9 cellular contexts compared by ENCODE assay signal in genomic region chr9:112112941-112113399, GRCh38.
DNase-seq lines count a peak whose midpoint lies in the region; ATAC-seq and TF ChIP-seq lines count a peak whose summit lies in the region.
"Had no signal": no experiment of that assay in that cellular context is flagged by ENCODE, and none has a peak within 500 bp of the region (broad histone marks: within the 10 kb centered on the region; RNA-seq: fewer than 3 reads in every experiment).

No MANE protein-coding gene starts in this region.

- H2AK5ac ChIP-seq in neuronal stem cell (ENCODE audit: low read depth, low read length) = no peak overlapping the region

- H3K23ac ChIP-seq in neuronal stem cell (ENCODE audit: low read depth, low read length, poor library complexity) = no peak overlapping the region

- H2BK15ac ChIP-seq in neuronal stem cell (ENCODE audit: low read length) = no peak overlapping the region

- H3K18ac ChIP-seq in neuronal stem cell (ENCODE audit: low read length) = no peak overlapping the region

- no peak overlapping the region for H3K4me3 ChIP-seq in neural cell (ENCODE audit: low read length)
- H3K4me3 ChIP-seq in neuronal stem cell (ENCODE audit: low read length in 2 of 2) = no peak overlapping the region

- no peaks in the 10 kb centered on the region for H3K79me1 ChIP-seq in neuronal stem cell (ENCODE audit: low read depth, low read length)

- WGBS in neuronal stem cell (ENCODE audit: extremely low coverage in 2 of 2, insufficient read length in 2 of 2, insufficient replicate concordance in 1 of 2), 2 donors = no CpG with 5 or more reads among the region's 1 CpG

- H3K27ac Mint-ChIP-seq in MCF 10A (ENCODE audit: low read depth, unreplicated experiment) = peak overlapping the region; percentile 78
- H3K27ac Mint-ChIP-seq: activated naive CD4-positive, alpha-beta T cell treated with anti-CD3 and anti-CD28 coated beads, Interleukin-2, amount 50 U/mL, for 72 hours had no signal

- ATAC-seq in Right ventricle myocardium inferior = peak; percentile 28
- no peak for ATAC-seq in left ventricle myocardium superior
- no peak for ATAC-seq in HG03469 (IDR thresholded peaks at IDR 0.05; ENCODE audit: unreplicated experiment)
- no peak for ATAC-seq in GM18907 (IDR thresholded peaks at IDR 0.05; ENCODE audit: unreplicated experiment)

- TF ChIP-seq RAD21 in neural cell (conservative IDR thresholded peaks at IDR 0.05) = peak; percentile 73

- H2BK12ac ChIP-seq in neuronal stem cell (ENCODE audit: low read length) = no peak overlapping the region

- DNase-seq in Right ventricle myocardium inferior (ENCODE audit: missing footprints) = no peak
- DNase-seq in left ventricle myocardium superior = no peak
- DNase-seq in NCI-H69 (lab: John Stamatoyannopoulos, UW) = peak; percentile 86
- DNase-seq in MCF 10A (ENCODE audit: unreplicated experiment) = peak; percentile 76
- no peak for DNase-seq in neuronal stem cell (ENCODE audit: low spot score)

- H3K9ac ChIP-seq in neural cell (ENCODE audit: low read length) (no peak overlapping the region), neuronal stem cell (ENCODE audit: low read depth, low read length, poor library complexity) (no peak overlapping the region)

- CTCF ChIA-PET in MCF 10A (lab: Yijun Ruan, JAX) = interaction anchor here (0.5 to 3.5 kb wide), 68 partner anchors 10 to 790 kb away, joined by 3 to 110 read pairs (median 4); partner anchors contain the start of genes PTBP3 and SUSD1

- H4K91ac ChIP-seq in neuronal stem cell (ENCODE audit: low read depth, low read length, poor library complexity) = no peak overlapping the region

- H3F3A ChIP-seq in neural cell (ENCODE audit: insufficient read depth, low read length, poor library complexity, severe bottlenecking) = no peaks in the 10 kb centered on the region

- H3K4me3 Mint-ChIP-seq in MCF 10A (ENCODE audit: unreplicated experiment) = no peak overlapping the region

- peaks cover 23% of the 10 kb centered on the region for H3K4me1 Mint-ChIP-seq in MCF 10A (ENCODE audit: insufficient read depth, unreplicated experiment)

- H3K27ac ChIP-seq in neural cell (ENCODE audit: low read length) (no peak overlapping the region), neuronal stem cell (replicated peaks; ENCODE audit: low read length) (no peak overlapping the region)

- no peaks in the 10 kb centered on the region for H3K4me1 ChIP-seq in neuronal stem cell (ENCODE audit: control insufficient read depth in 2 of 2, insufficient read depth in 1 of 2, low read depth in 1 of 2, low read length in 2 of 2)

- H3K27me3 Mint-ChIP-seq in MCF 10A (ENCODE audit: insufficient read depth, unreplicated experiment) = no peaks in the 10 kb centered on the region

- BruUV-seq in MCF 10A (replicated peaks; lab: Mats Ljungman, UMichigan) = no TSS peak

- H3K36me3 ChIP-seq in neural cell (ENCODE audit: insufficient read depth, low read length) (no peaks in the 10 kb centered on the region), neuronal stem cell (replicated peaks in 1 of 2; ENCODE audit: control insufficient read depth in 2 of 2, insufficient read depth in 2 of 2, low read length in 2 of 2) (no peaks in the 10 kb centered on the region)

- H3K9me3 ChIP-seq in neural cell (ENCODE audit: low read length) (no peaks in the 10 kb centered on the region), neuronal stem cell (replicated peaks in 1 of 2; ENCODE audit: control insufficient read depth in 2 of 2, insufficient read depth in 1 of 2, low read depth in 1 of 2, low read length in 2 of 2) (no peaks in the 10 kb centered on the region)

- no peak overlapping the region for H2AFZ ChIP-seq in neural cell (ENCODE audit: low read depth, low read length)
- no peak overlapping the region for H2AFZ ChIP-seq in neuronal stem cell (ENCODE audit: low read length)

- H4K20me1 ChIP-seq in neural cell (ENCODE audit: insufficient read depth) = no peaks in the 10 kb centered on the region

- no peaks in the 10 kb centered on the region for H3K36me3 Mint-ChIP-seq in MCF 10A (ENCODE audit: insufficient read depth, unreplicated experiment)
- H3K36me3 Mint-ChIP-seq: activated naive CD4-positive, alpha-beta T cell treated with anti-CD3 and anti-CD28 coated beads, Interleukin-2, amount 50 U/mL, for 72 hours had no signal

- H3K79me2 ChIP-seq in neural cell (replicated peaks; ENCODE audit: insufficient read depth, low read length) = no peaks in the 10 kb centered on the region

- no peaks in the 10 kb centered on the region for H3K9me3 Mint-ChIP-seq in MCF 10A (ENCODE audit: unreplicated experiment)
- H3K9me3 Mint-ChIP-seq: activated naive CD4-positive, alpha-beta T cell treated with anti-CD3 and anti-CD28 coated beads, Interleukin-2, amount 50 U/mL, for 72 hours had no signal

- H3K27me3 ChIP-seq in neural cell (ENCODE audit: insufficient read depth, low read depth, low read length) (no peaks in the 10 kb centered on the region), neuronal stem cell (ENCODE audit: control insufficient read depth in 3 of 3, insufficient read depth in 3 of 3, low read depth in 1 of 3, low read length in 3 of 3) (no peaks in the 10 kb centered on the region)

- H3K4ac ChIP-seq in neuronal stem cell (ENCODE audit: low read length) = no peak overlapping the region

- no peak overlapping the region for H4K8ac ChIP-seq in neuronal stem cell (ENCODE audit: low read depth, low read length)

- intact Hi-C loops in Right ventricle myocardium inferior (cut with DNase I) (no loop called here), left ventricle myocardium superior (cut with micrococcal nuclease) (no loop called here), MCF 10A (cut with micrococcal nuclease) (loop anchor here (1.0 to 5.0 kb wide), 5 partner anchors 221 to 709 kb away; no protein-coding TSS in a partner anchor)

- H3K4me2 ChIP-seq in neural cell (ENCODE audit: low read length) = no peak overlapping the region
- no peak overlapping the region for H3K4me2 ChIP-seq in neuronal stem cell (ENCODE audit: insufficient read depth, low read length, poor library complexity, severe bottlenecking)

- H3K14ac ChIP-seq in neuronal stem cell (ENCODE audit: low read length) = no peak overlapping the region

- TF ChIP-seq CTCF in MCF 10A (IDR thresholded peaks at IDR 0.05; ENCODE audit: unreplicated experiment) (peak; percentile 85), neural cell (IDR thresholded peaks at IDR 0.05; ENCODE audit: poor library complexity, severe bottlenecking) (peak; percentile 60)

- TF ChIP-seq EP300 in neural cell (conservative IDR thresholded peaks at IDR 0.05; ENCODE audit: poor library complexity, severe bottlenecking) = no peak

- H3K9me2 ChIP-seq in neural cell (ENCODE audit: insufficient read depth, low read length) = no peaks in the 10 kb centered on the region

- POLR2A ChIA-PET in MCF 10A (lab: Yijun Ruan, JAX) = interaction anchor here (0.6 to 3.7 kb wide), 13 partner anchors 11 to 373 kb away, joined by 3 to 34 read pairs (median 4); partner anchors contain the start of genes HSDL2, KIAA1958 and PTBP3

- H2BK120ac ChIP-seq in neuronal stem cell (ENCODE audit: low read depth, low read length) = no peak overlapping the region

- H2BK5ac ChIP-seq in neuronal stem cell (ENCODE audit: low read length) = no peak overlapping the region

TF ChIP-seq in neural cell, 6 proteins besides CTCF, POLR2A, EP300 and RAD21:
- TF ChIP-seq EZH2 (IDR thresholded peaks at IDR 0.05; ENCODE audit: borderline replicate concordance, insufficient read depth, low read length, poor library complexity, severe bottlenecking) (no peak), POLR2AphosphoS5 (IDR thresholded peaks at IDR 0.05) (no peak), SMC3 (conservative IDR thresholded peaks at IDR 0.05; ENCODE audit: poor library complexity) (peak; percentile 70)
- TF ChIP-seq, protein P1, sequence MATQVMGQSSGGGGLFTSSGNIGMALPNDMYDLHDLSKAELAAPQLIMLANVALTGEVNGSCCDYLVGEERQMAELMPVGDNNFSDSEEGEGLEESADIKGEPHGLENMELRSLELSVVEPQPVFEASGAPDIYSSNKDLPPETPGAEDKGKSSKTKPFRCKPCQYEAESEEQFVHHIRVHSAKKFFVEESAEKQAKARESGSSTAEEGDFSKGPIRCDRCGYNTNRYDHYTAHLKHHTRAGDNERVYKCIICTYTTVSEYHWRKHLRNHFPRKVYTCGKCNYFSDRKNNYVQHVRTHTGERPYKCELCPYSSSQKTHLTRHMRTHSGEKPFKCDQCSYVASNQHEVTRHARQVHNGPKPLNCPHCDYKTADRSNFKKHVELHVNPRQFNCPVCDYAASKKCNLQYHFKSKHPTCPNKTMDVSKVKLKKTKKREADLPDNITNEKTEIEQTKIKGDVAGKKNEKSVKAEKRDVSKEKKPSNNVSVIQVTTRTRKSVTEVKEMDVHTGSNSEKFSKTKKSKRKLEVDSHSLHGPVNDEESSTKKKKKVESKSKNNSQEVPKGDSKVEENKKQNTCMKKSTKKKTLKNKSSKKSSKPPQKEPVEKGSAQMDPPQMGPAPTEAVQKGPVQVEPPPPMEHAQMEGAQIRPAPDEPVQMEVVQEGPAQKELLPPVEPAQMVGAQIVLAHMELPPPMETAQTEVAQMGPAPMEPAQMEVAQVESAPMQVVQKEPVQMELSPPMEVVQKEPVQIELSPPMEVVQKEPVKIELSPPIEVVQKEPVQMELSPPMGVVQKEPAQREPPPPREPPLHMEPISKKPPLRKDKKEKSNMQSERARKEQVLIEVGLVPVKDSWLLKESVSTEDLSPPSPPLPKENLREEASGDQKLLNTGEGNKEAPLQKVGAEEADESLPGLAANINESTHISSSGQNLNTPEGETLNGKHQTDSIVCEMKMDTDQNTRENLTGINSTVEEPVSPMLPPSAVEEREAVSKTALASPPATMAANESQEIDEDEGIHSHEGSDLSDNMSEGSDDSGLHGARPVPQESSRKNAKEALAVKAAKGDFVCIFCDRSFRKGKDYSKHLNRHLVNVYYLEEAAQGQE (IDR thresholded peaks at IDR 0.05; ENCODE audit: borderline replicate concordance) = no peak

Comparison
In these comparisons a context has a peak if more than half of its experiments do, and no peak if none do; other contexts are left out.
1. DNase-seq: peak in NCI-H69 (single experiment) and MCF 10A (single experiment); none in Right ventricle myocardium inferior (single experiment), left ventricle myocardium superior (single experiment) and neuronal stem cell (single experiment).